10 cellular contexts compared by ENCODE assay signal in genomic region chr15:84702961-84703482, GRCh38. TPM values are rescaled to one million over a fixed set of nuclear protein-coding genes. Genes with fewer than 3 reads are reported as not detected.
DNase-seq lines count a peak whose midpoint lies in the region; ATAC-seq, FAIRE-seq and TF ChIP-seq lines count a peak whose summit lies in the region.
"Had no signal": no experiment of that assay in that cellular context is flagged by ENCODE, and none has a peak within 500 bp of the region (broad histone marks: within the 10 kb centered on the region; RNA-seq: fewer than 3 reads in every experiment).

No MANE protein-coding gene starts in this region.

- peak; percentile 34 for ATAC-seq in activated CD8-positive, alpha-beta T cell treated with anti-CD3 and anti-CD28 coated beads for 36 hours
- no peak for ATAC-seq in activated CD8-positive, alpha-beta T cell treated with anti-CD3 and anti-CD28 coated beads, Interleukin-2, amount 10 ng/mL, durations not matched to agents 7 days and 5 days
- no peak for ATAC-seq in effector memory CD8-positive, alpha-beta T cell (replicated peaks)
- peak; percentile 55 for ATAC-seq in thoracic aorta (ENCODE audit: insufficient number of reproducible peaks, low FRiP score, low read depth)
- no peak for ATAC-seq in GM21528 (IDR thresholded peaks at IDR 0.05; ENCODE audit: low FRiP score, unreplicated experiment)
- ATAC-seq in GM18907 (IDR thresholded peaks at IDR 0.05; ENCODE audit: unreplicated experiment) = no peak

- no peak overlapping the region for H3K27ac Mint-ChIP-seq in activated CD8-positive, alpha-beta T cell treated with anti-CD3 and anti-CD28 coated beads for 36 hours
- no peak overlapping the region for H3K27ac Mint-ChIP-seq in activated CD8-positive, alpha-beta T cell treated with anti-CD3 and anti-CD28 coated beads, Interleukin-2, amount 10 ng/mL, durations not matched to agents 7 days and 5 days
- H3K27ac Mint-ChIP-seq in effector memory CD8-positive, alpha-beta T cell = peak overlapping the region; percentile 12 to 49

- H3K27me3 Mint-ChIP-seq in activated CD8-positive, alpha-beta T cell treated with anti-CD3 and anti-CD28 coated beads for 36 hours = no peaks in the 10 kb centered on the region
- H3K27me3 Mint-ChIP-seq in activated CD8-positive, alpha-beta T cell treated with anti-CD3 and anti-CD28 coated beads, Interleukin-2, amount 10 ng/mL, durations not matched to agents 7 days and 5 days (ENCODE audit: low read depth) = no peaks in the 10 kb centered on the region
- no peaks in the 10 kb centered on the region for H3K27me3 Mint-ChIP-seq in effector memory CD8-positive, alpha-beta T cell

- no peak overlapping the region for H3K27ac ChIP-seq in thoracic aorta

- H3K9me3 Mint-ChIP-seq in activated CD8-positive, alpha-beta T cell treated with anti-CD3 and anti-CD28 coated beads for 36 hours = no peaks in the 10 kb centered on the region
- H3K9me3 Mint-ChIP-seq in activated CD8-positive, alpha-beta T cell treated with anti-CD3 and anti-CD28 coated beads, Interleukin-2, amount 10 ng/mL, durations not matched to agents 7 days and 5 days (ENCODE audit: insufficient read depth) = no peaks in the 10 kb centered on the region
- H3K9me3 Mint-ChIP-seq in effector memory CD8-positive, alpha-beta T cell = no peaks in the 10 kb centered on the region

- TF ChIP-seq CTCF in activated CD8-positive, alpha-beta T cell treated with anti-CD3 and anti-CD28 coated beads for 36 hours (IDR thresholded peaks at IDR 0.05) = no peak
- TF ChIP-seq CTCF in thoracic aorta (IDR thresholded peaks at IDR 0.05) = no peak

- peaks cover 57% of the 10 kb centered on the region for H3K4me1 Mint-ChIP-seq in activated CD8-positive, alpha-beta T cell treated with anti-CD3 and anti-CD28 coated beads for 36 hours (ENCODE audit: low read depth)
- H3K4me1 Mint-ChIP-seq in activated CD8-positive, alpha-beta T cell treated with anti-CD3 and anti-CD28 coated beads, Interleukin-2, amount 10 ng/mL, durations not matched to agents 7 days and 5 days (ENCODE audit: low read depth) = peaks cover 27% of the 10 kb centered on the region
- H3K4me1 Mint-ChIP-seq in effector memory CD8-positive, alpha-beta T cell (ENCODE audit: low read depth in 2 of 2) = peaks cover 45 to 62% of the 10 kb centered on the region in 2 donors

- CTCF ChIA-PET in activated CD8-positive, alpha-beta T cell treated with anti-CD3 and anti-CD28 coated beads for 36 hours (lab: Charles Lee) = interaction anchor here (0.9 to 1.7 kb wide), 2 partner anchors 12 to 13 kb away, joined by 3 to 8 read pairs; partner anchors contain the start of gene SEC11A
- CTCF ChIA-PET in activated CD8-positive, alpha-beta T cell treated with anti-CD3 and anti-CD28 coated beads, Interleukin-2, amount 10 ng/mL, durations not matched to agents 7 days and 5 days (lab: Charles Lee) = no interaction called here

- no peaks in the 10 kb centered on the region for H3K27me3 ChIP-seq in thoracic aorta (replicated peaks; ENCODE audit: insufficient read depth)
- H3K27me3 ChIP-seq: Peyer's patch had no signal

- FAIRE-seq in GM19239 (lab: Jason Lieb, UNC) = no peak

- no peaks in the 10 kb centered on the region for H3K9me3 ChIP-seq in thoracic aorta
- H3K9me3 ChIP-seq: Peyer's patch had no signal

- no peak overlapping the region for H3K4me3 ChIP-seq in thoracic aorta
- H3K4me3 ChIP-seq: Peyer's patch had no signal

- DNase-seq in activated CD8-positive, alpha-beta T cell treated with anti-CD3 and anti-CD28 coated beads for 36 hours = no peak
- DNase-seq in activated CD8-positive, alpha-beta T cell treated with anti-CD3 and anti-CD28 coated beads, Interleukin-2, amount 10 ng/mL, durations not matched to agents 7 days and 5 days = no peak
- no peak for DNase-seq in effector memory CD8-positive, alpha-beta T cell
- peak; percentile 74 for DNase-seq in medulla oblongata (ENCODE audit: extremely low spot score)
- DNase-seq in thoracic aorta (ENCODE audit: low spot score) = peak; percentile 15
- no peak for DNase-seq in GM19239 (ENCODE audit: insufficient read length, low spot score)
- DNase-seq: Karpas-422 had no signal

- H3K36me3 ChIP-seq in thoracic aorta = no peaks in the 10 kb centered on the region
- H3K36me3 ChIP-seq: Peyer's patch had no signal

- H3K4me3 Mint-ChIP-seq in activated CD8-positive, alpha-beta T cell treated with anti-CD3 and anti-CD28 coated beads for 36 hours = no peak overlapping the region
- H3K4me3 Mint-ChIP-seq in activated CD8-positive, alpha-beta T cell treated with anti-CD3 and anti-CD28 coated beads, Interleukin-2, amount 10 ng/mL, durations not matched to agents 7 days and 5 days = no peak overlapping the region
- no peak overlapping the region for H3K4me3 Mint-ChIP-seq in effector memory CD8-positive, alpha-beta T cell

- intact Hi-C loops in activated CD8-positive, alpha-beta T cell treated with anti-CD3 and anti-CD28 coated beads for 36 hours (cut with micrococcal nuclease) = no loop called here

- H3K4me1 ChIP-seq in thoracic aorta (ENCODE audit: control insufficient read depth in 1 of 2, low read depth in 2 of 2) = peaks cover 9 to 26% of the 10 kb centered on the region in 2 donors

- POLR2A ChIA-PET in activated CD8-positive, alpha-beta T cell treated with anti-CD3 and anti-CD28 coated beads for 36 hours (lab: Charles Lee) = interaction anchor here (0.7 to 1.7 kb wide), 3 partner anchors 11 to 20 kb away, joined by 3 to 7 read pairs (median 4); no protein-coding TSS in a partner anchor
- POLR2A ChIA-PET in activated CD8-positive, alpha-beta T cell treated with anti-CD3 and anti-CD28 coated beads, Interleukin-2, amount 10 ng/mL, durations not matched to agents 7 days and 5 days (lab: Charles Lee) = interaction anchor here (0.7 kb wide), 1 partner anchor 9 kb away, joined by 3 read pairs; no protein-coding TSS in a partner anchor

- peaks cover 12% of the 10 kb centered on the region for H3K36me3 Mint-ChIP-seq in activated CD8-positive, alpha-beta T cell treated with anti-CD3 and anti-CD28 coated beads for 36 hours (ENCODE audit: low read depth)
- peaks cover 36% of the 10 kb centered on the region for H3K36me3 Mint-ChIP-seq in activated CD8-positive, alpha-beta T cell treated with anti-CD3 and anti-CD28 coated beads, Interleukin-2, amount 10 ng/mL, durations not matched to agents 7 days and 5 days (ENCODE audit: low read depth)
- H3K36me3 Mint-ChIP-seq in effector memory CD8-positive, alpha-beta T cell (ENCODE audit: insufficient read depth) = peaks cover 10% of the 10 kb centered on the region

RNA-seq across cellular contexts. Expression of gene SEC11A, which starts 12.9 kb away (rescaled TPM):
- 10 to 100 TPM; 82.3 to 87.8 TPM for total RNA-seq in activated CD8-positive, alpha-beta T cell treated with anti-CD3 and anti-CD28 coated beads for 36 hours
- total RNA-seq in activated CD8-positive, alpha-beta T cell treated with anti-CD3 and anti-CD28 coated beads, Interleukin-2, amount 10 ng/mL, durations not matched to agents 7 days and 5 days = 100 to 1,000 TPM; 117 to 119 TPM
- total RNA-seq in thoracic aorta = 100 to 1,000 TPM in 1 of 2 donors, 10 to 100 TPM in 1; 97.1 to 122 TPM

RNA-seq across cellular contexts. Expression of gene NMB, which starts 45.0 kb away (rescaled TPM):
- total RNA-seq in activated CD8-positive, alpha-beta T cell treated with anti-CD3 and anti-CD28 coated beads for 36 hours = 1 to 10 TPM; 1.7 to 2.7 TPM
- total RNA-seq in activated CD8-positive, alpha-beta T cell treated with anti-CD3 and anti-CD28 coated beads, Interleukin-2, amount 10 ng/mL, durations not matched to agents 7 days and 5 days = 1 to 10 TPM; 3.3 to 4.1 TPM
- total RNA-seq in thoracic aorta = 1 to 10 TPM; 2.9 to 8.0 TPM

RNA-seq across cellular contexts. Expression of gene ZNF592, which starts 45.4 kb away (rescaled TPM):
- total RNA-seq in activated CD8-positive, alpha-beta T cell treated with anti-CD3 and anti-CD28 coated beads for 36 hours = 10 to 100 TPM; 18.1 to 18.3 TPM
- 10 to 100 TPM; 36.5 to 36.6 TPM for total RNA-seq in activated CD8-positive, alpha-beta T cell treated with anti-CD3 and anti-CD28 coated beads, Interleukin-2, amount 10 ng/mL, durations not matched to agents 7 days and 5 days
- total RNA-seq in thoracic aorta = 10 to 100 TPM; 24.4 to 26.7 TPM

RNA-seq across cellular contexts. Expression of gene WDR73, which starts 48.9 kb away (rescaled TPM):
- total RNA-seq in activated CD8-positive, alpha-beta T cell treated with anti-CD3 and anti-CD28 coated beads for 36 hours = 10 to 100 TPM; 12.4 to 12.5 TPM
- 10 to 100 TPM; 22.1 to 23.8 TPM for total RNA-seq in activated CD8-positive, alpha-beta T cell treated with anti-CD3 and anti-CD28 coated beads, Interleukin-2, amount 10 ng/mL, durations not matched to agents 7 days and 5 days
- 10 to 100 TPM; 30.7 to 34.3 TPM for total RNA-seq in thoracic aorta

Comparison
In these comparisons a context has a peak if more than half of its experiments do, and no peak if none do; other contexts are left out.
1. ATAC-seq: peak in activated CD8-positive, alpha-beta T cell treated with anti-CD3 and anti-CD28 coated beads for 36 hours (single experiment) and thoracic aorta (single experiment); none in activated CD8-positive, alpha-beta T cell treated with anti-CD3 and anti-CD28 coated beads, Interleukin-2, amount 10 ng/mL, durations not matched to agents 7 days and 5 days (single experiment), effector memory CD8-positive, alpha-beta T cell (single experiment), GM21528 (single experiment) and GM18907 (single experiment).
2. DNase-seq: peak in medulla oblongata (single experiment) and thoracic aorta (single experiment); none in activated CD8-positive, alpha-beta T cell treated with anti-CD3 and anti-CD28 coated beads for 36 hours (single experiment), activated CD8-positive, alpha-beta T cell treated with anti-CD3 and anti-CD28 coated beads, Interleukin-2, amount 10 ng/mL, durations not matched to agents 7 days and 5 days (single experiment), effector memory CD8-positive, alpha-beta T cell (0 of 3) and GM19239 (single experiment).
3. H3K27ac Mint-ChIP-seq: peak in effector memory CD8-positive, alpha-beta T cell (2 of 2); none in activated CD8-positive, alpha-beta T cell treated with anti-CD3 and anti-CD28 coated beads for 36 hours (single experiment) and activated CD8-positive, alpha-beta T cell treated with anti-CD3 and anti-CD28 coated beads, Interleukin-2, amount 10 ng/mL, durations not matched to agents 7 days and 5 days (single experiment).